Comparison of ENCODE assay signal across 8 cellular contexts in the genomic region with DNA sequence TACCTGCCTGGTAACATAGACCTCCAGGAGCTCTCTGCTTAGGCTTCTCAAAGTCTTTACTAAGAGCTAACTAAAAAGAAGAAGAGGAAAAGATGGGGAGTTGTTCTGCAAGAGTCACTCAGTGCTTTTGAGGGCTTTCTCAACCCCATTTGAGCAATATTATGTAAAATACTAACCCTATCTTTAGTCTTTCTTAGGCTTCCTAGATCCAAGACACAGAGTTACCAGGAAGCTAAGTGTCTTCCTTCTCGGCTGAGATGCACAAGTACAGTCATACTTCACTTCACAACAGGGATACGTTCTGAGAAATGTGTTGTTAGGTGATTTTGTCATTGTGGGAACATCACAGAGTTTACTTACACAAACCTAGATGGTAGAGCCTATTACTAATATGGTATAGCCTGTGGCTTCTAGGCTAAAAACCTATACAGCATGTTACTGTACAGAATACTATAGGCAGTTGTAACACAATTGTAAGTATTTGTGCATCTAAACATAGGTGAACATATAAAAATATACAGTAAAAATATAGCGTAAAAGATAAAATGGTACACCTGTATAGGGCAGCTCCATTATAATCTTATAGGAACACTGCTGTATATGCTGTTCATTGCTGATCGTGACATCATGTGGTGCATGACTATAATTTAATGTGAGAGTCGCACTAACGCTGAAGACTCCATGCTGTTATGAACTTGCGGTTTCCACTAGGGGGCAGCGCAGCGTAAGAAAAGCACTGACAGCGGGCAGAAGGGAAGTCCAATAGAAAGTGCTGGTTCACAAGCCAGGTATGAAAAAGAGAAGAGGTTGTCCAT. TPM values are rescaled to one million over a fixed set of nuclear protein-coding genes. Genes with fewer than 3 reads are reported as not detected.
A peak's percentile ranks its signal among the peaks of the same experiment; 100 is the strongest.
DNase-seq lines count a peak whose midpoint lies in the region; ATAC-seq and TF ChIP-seq lines count a peak whose summit lies in the region.

No MANE protein-coding gene starts in this region.

- H3K4me1 ChIP-seq in GM23338 (ENCODE audit: insufficient read depth) (no peaks in the 10 kb centered on the region), neutrophil (ENCODE audit: control insufficient read depth in 1 of 2, insufficient read depth in 1 of 2, low read depth in 1 of 2, low read length in 1 of 2) (peaks cover 88% of the 10 kb centered on the region in 2 experiments)

- H3K36me3 Mint-ChIP-seq in GM23338 (ENCODE audit: low read depth), result no peaks in the 10 kb centered on the region

- TF ChIP-seq CTCF in GM23338 (conservative IDR thresholded peaks at IDR 0.05; ENCODE audit: low read depth in 2 of 2), result peak; percentile 96 to 98
- TF ChIP-seq CTCF in LNCaP clone FGC (IDR thresholded peaks at IDR 0.05; ENCODE audit: control insufficient read depth, extremely low read depth, insufficient read depth), result peak; percentile 86
- peak; percentile 78 for TF ChIP-seq CTCF in fibroblast of the aortic adventitia (IDR thresholded peaks at IDR 0.05; ENCODE audit: insufficient read depth, low read length)
- peak; percentile 90 for TF ChIP-seq CTCF in neutrophil (IDR thresholded peaks at IDR 0.05)

- H3K36me3 ChIP-seq in GM23338 (ENCODE audit: insufficient read depth), result no peaks in the 10 kb centered on the region
- peaks cover 16% of the 10 kb centered on the region for H3K36me3 ChIP-seq in neutrophil

- H3K4me3 ChIP-seq in GM23338 (no peak overlapping the region), LNCaP clone FGC (ENCODE audit: low read depth, low read length) (no peak overlapping the region), fibroblast of the aortic adventitia (ENCODE audit: low read depth, low read length) (no peak overlapping the region), neutrophil (ENCODE audit: low read depth in 1 of 2, low read length in 1 of 2) (peak overlapping the region; percentile 16 to 26)

- H3K27ac Mint-ChIP-seq in GM23338, result no peak overlapping the region

- no peaks in the 10 kb centered on the region for H3K9me2 ChIP-seq in GM23338 (ENCODE audit: insufficient read depth)

- no peak overlapping the region for H3K4me2 ChIP-seq in GM23338

- no peaks in the 10 kb centered on the region for H3K9me3 Mint-ChIP-seq in GM23338

- H3K27ac ChIP-seq in GM23338 (ENCODE audit: low read depth), result no peak overlapping the region
- peak overlapping the region; percentile 88 for H3K27ac ChIP-seq in neutrophil

- DNase-seq in Daoy (ENCODE audit: low read depth) (peak; percentile 76), GM23338 (ENCODE audit: low spot score) (peak; percentile 86), LNCaP clone FGC (ENCODE audit: low read depth) (no peak), RPMI7951 (ENCODE audit: low read depth) (peak; percentile 74), activated T-helper 1 cell treated with Interleukin-2 at 50 U/mL for 16 hours (ENCODE audit: low read depth) (peak; percentile 72), fibroblast of the aortic adventitia (ENCODE audit: low read depth) (peak; percentile 93), superior temporal gyrus (ENCODE audit: extremely low spot score) (peak; percentile 91)

- H3K27me3 Mint-ChIP-seq in GM23338 (ENCODE audit: insufficient read depth, low read depth, poor library complexity), result no peaks in the 10 kb centered on the region

- H3K27me3 ChIP-seq in GM23338 (ENCODE audit: insufficient read depth), result no peaks in the 10 kb centered on the region
- no peaks in the 10 kb centered on the region for H3K27me3 ChIP-seq in neutrophil

- H3K79me2 ChIP-seq in GM23338 (replicated peaks; ENCODE audit: insufficient read depth), result no peaks in the 10 kb centered on the region

- H3K4me3 Mint-ChIP-seq in GM23338, result no peak overlapping the region

- no peaks in the 10 kb centered on the region for H3K4me1 Mint-ChIP-seq in GM23338

- no peak overlapping the region; the same call in 1 of the 2 replicates for H2AFZ ChIP-seq in GM23338

- no peaks in the 10 kb centered on the region for H4K20me1 ChIP-seq in GM23338 (replicated peaks; ENCODE audit: insufficient read depth)

- H3K9me3 ChIP-seq in neutrophil, result no peaks in the 10 kb centered on the region

- no peaks in the 10 kb centered on the region for H3F3A ChIP-seq in GM23338 (replicated peaks; ENCODE audit: low read depth)

- peak; percentile 95 for ATAC-seq in GM23338

TF ChIP-seq in GM23338, 12 proteins besides CTCF, POLR2A, EP300 and RAD21:
- TF ChIP-seq CREB1 (CRISPR knock-in tag; IDR thresholded peaks at IDR 0.05; ENCODE audit: low read depth) (0 out of 2 replicates have a peak, but pooled peaks have one; percentile 21), JUNB (IDR thresholded peaks at IDR 0.05; ENCODE audit: unreplicated experiment) (no peak), ZNF114 (CRISPR knock-in tag; IDR thresholded peaks at IDR 0.05) (no peak)
TF ChIP-seq in GM23338: peak in this region for 1.

RNA-seq across cellular contexts. Expression of a gene that starts 16.3 kb away (rescaled TPM):
- total RNA-seq in Daoy (2014; rRNA removed; shearing (Covaris generic)), result not detected in 2 replicates
- total RNA-seq in GM23338 (2014; rRNA removed; shearing (Covaris generic)), result not detected in 2 replicates
- polyA plus RNA-seq in GM23338 (2016; fragmentation: Nextera tagmentation; extraction: Ambion mirVana), result not detected in 2 replicates
- not detected in 2 replicates for total RNA-seq in RPMI7951 (2014; rRNA removed; shearing (Covaris generic))
- total RNA-seq in fibroblast of the aortic adventitia (ENCODE audit: low replicate concordance), result 0.09 and 0.33 TPM in 2 replicates

RNA-seq across cellular contexts. Expression of a gene that starts 32.8 kb away (rescaled TPM):
- total RNA-seq in Daoy (2014; rRNA removed; shearing (Covaris generic)), result not detected in 2 replicates
- total RNA-seq in GM23338 (2014; rRNA removed; shearing (Covaris generic)), result not detected in 2 replicates
- not detected in 2 replicates for polyA plus RNA-seq in GM23338 (2016; fragmentation: Nextera tagmentation; extraction: Ambion mirVana)
- total RNA-seq in RPMI7951 (2014; rRNA removed; shearing (Covaris generic)), result not detected in 2 replicates
- 0.82 TPM in 1 of 2 replicates, not detected in the other for total RNA-seq in fibroblast of the aortic adventitia (ENCODE audit: low replicate concordance)

RNA-seq across cellular contexts. Expression of a gene that starts 44.7 kb away (rescaled TPM):
- total RNA-seq in Daoy (2014; rRNA removed; shearing (Covaris generic)), result 22.9 and 23.9 TPM in 2 replicates
- 11.5 and 12.5 TPM in 2 replicates for total RNA-seq in GM23338 (2014; rRNA removed; shearing (Covaris generic))
- 1.8 and 2.5 TPM in 2 replicates for polyA plus RNA-seq in GM23338 (2016; fragmentation: Nextera tagmentation; extraction: Ambion mirVana)
- total RNA-seq in RPMI7951 (2014; rRNA removed; shearing (Covaris generic)), result 38.7 and 41.3 TPM in 2 replicates
- total RNA-seq in fibroblast of the aortic adventitia (ENCODE audit: low replicate concordance), result 35.3 and 50.0 TPM in 2 replicates

Comparison
In these comparisons a context has a peak if more than half of its experiments do, and no peak if none do; other contexts are left out.
1. H3K4me3 ChIP-seq: peak in neutrophil (2 of 2); none in GM23338 (single experiment), LNCaP clone FGC (single experiment) and fibroblast of the aortic adventitia (single experiment).
2. Peak in every context shown above with its lines, with median percentiles within 50 percentile points of each other: CTCF ChIP-seq.